1 cellular context compared by ENCODE assay signal in the genomic region with DNA sequence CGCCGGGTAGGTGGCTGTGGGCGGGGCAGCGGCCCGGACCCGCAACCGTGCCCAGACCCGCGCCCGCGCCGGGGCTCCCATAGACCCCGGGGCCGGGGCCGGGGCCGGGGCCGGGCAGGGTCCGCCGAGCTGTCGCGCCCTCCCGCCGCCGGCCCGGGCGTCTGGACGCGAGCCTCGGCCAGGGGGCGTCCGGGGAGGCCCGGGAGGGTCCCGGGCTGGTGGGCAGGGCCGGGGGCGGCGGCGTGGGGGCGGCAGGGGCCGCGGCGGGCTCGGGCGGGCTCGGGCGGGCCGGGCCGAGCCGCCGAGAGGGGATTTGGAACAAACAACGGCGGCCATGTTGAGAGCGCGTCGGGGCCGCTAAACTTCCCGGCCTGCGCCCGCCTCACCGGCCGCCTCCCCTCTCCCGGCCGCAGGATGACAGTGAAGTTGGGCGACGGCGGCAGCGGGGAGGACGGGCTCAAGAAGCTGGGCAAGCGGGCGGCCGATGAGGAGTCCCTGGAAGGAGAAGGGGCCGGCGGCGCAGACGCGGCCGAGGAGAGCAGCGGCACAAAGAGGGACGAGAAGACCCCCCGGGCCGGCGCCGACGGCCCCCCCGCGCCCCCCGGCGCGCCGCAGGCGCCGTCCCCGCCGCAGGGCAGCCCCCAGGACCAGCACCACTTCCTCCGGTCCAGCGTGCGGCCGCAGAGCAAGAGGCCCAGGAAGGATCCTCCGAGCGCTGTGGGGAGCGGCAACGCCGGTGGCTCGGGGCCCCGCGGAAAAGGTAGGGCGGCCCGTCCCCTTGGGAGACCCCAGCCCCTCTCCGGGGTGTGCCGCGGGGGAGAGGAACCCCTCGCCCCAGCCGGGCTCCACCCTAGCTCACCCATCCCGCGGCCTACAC.
TF ChIP-seq lines count a peak whose summit lies in the region.

No MANE protein-coding gene starts in this region.

TF ChIP-seq in GM23338, 12 proteins besides CTCF, POLR2A, EP300 and RAD21 (continued from another document):
- TF ChIP-seq, protein P1, sequence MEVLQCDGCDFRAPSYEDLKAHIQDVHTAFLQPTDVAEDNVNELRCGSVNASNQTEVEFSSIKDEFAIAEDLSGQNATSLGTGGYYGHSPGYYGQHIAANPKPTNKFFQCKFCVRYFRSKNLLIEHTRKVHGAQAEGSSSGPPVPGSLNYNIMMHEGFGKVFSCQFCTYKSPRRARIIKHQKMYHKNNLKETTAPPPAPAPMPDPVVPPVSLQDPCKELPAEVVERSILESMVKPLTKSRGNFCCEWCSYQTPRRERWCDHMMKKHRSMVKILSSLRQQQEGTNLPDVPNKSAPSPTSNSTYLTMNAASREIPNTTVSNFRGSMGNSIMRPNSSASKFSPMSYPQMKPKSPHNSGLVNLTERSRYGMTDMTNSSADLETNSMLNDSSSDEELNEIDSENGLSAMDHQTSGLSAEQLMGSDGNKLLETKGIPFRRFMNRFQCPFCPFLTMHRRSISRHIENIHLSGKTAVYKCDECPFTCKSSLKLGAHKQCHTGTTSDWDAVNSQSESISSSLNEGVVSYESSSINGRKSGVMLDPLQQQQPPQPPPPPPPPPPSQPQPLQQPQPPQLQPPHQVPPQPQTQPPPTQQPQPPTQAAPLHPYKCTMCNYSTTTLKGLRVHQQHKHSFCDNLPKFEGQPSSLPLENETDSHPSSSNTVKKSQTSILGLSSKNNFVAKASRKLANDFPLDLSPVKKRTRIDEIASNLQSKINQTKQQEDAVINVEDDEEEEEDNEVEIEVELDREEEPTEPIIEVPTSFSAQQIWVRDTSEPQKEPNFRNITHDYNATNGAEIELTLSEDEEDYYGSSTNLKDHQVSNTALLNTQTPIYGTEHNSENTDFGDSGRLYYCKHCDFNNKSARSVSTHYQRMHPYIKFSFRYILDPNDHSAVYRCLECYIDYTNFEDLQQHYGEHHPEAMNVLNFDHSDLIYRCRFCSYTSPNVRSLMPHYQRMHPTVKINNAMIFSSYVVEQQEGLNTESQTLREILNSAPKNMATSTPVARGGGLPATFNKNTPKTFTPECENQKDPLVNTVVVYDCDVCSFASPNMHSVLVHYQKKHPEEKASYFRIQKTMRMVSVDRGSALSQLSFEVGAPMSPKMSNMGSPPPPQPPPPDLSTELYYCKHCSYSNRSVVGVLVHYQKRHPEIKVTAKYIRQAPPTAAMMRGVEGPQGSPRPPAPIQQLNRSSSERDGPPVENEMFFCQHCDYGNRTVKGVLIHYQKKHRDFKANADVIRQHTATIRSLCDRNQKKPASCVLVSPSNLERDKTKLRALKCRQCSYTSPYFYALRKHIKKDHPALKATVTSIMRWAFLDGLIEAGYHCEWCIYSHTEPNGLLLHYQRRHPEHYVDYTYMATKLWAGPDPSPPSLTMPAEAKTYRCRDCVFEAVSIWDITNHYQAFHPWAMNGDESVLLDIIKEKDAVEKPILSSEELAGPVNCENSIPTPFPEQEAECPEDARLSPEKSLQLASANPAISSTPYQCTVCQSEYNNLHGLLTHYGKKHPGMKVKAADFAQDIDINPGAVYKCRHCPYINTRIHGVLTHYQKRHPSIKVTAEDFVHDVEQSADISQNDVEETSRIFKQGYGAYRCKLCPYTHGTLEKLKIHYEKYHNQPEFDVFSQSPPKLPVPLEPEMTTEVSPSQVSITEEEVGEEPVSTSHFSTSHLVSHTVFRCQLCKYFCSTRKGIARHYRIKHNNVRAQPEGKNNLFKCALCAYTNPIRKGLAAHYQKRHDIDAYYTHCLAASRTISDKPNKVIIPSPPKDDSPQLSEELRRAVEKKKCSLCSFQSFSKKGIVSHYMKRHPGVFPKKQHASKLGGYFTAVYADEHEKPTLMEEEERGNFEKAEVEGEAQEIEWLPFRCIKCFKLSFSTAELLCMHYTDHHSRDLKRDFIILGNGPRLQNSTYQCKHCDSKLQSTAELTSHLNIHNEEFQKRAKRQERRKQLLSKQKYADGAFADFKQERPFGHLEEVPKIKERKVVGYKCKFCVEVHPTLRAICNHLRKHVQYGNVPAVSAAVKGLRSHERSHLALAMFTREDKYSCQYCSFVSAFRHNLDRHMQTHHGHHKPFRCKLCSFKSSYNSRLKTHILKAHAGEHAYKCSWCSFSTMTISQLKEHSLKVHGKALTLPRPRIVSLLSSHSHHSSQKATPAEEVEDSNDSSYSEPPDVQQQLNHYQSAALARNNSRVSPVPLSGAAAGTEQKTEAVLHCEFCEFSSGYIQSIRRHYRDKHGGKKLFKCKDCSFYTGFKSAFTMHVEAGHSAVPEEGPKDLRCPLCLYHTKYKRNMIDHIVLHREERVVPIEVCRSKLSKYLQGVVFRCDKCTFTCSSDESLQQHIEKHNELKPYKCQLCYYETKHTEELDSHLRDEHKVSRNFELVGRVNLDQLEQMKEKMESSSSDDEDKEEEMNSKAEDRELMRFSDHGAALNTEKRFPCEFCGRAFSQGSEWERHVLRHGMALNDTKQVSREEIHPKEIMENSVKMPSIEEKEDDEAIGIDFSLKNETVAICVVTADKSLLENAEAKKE (CRISPR knock-in tag; IDR thresholded peaks at IDR 0.05), result no peak
- TF ChIP-seq ZNF331 (CRISPR knock-in tag; IDR thresholded peaks at IDR 0.05; ENCODE audit: low read depth) (no peak), ZNF114 (CRISPR knock-in tag; IDR thresholded peaks at IDR 0.05) (no peak), NANOG (IDR thresholded peaks at IDR 0.05; ENCODE audit: borderline replicate concordance) (no peak), EZH2phosphoT487 (IDR thresholded peaks at IDR 0.05; ENCODE audit: unreplicated experiment) (no peak), STAT1 (IDR thresholded peaks at IDR 0.05; ENCODE audit: unreplicated experiment) (no peak)
